In the genomic region with DNA sequence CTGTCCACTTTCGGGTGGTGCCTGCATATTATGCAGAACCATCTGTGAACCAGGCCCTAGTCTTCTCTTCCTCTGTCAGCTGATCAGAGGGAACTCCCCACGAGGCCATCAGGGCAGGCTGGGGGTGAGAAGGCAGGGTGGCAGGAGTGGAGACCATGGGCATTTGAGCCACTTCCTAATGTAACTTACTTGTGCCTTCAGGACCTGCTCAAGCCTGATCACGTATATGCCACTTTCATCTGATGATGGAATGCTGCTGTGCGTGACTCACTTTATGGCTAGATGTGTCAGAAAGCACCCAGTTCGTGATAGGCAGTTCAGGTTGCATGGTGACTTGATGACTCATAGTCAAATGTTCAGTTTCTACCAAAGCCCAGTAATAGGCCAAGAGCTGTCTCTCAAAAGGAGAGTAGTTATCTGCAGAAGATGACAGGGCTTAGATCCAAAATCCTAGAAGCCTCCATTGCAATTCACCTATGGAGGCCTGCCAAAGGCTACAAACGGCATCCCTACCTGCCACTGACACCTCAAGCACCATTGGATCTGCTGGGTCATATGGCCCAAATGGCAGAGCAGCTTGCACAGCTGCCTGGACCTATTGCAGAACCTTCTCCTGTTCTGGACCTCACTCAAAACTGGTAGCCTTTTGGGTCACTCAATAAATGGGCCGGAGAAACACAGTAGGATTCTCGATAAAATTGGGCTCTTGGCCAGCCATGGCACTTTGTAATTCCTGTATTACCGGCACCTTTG, we compare ENCODE assay signal across 8 cellular contexts.
DNase-seq lines count a peak whose midpoint lies in the region; ATAC-seq, FAIRE-seq and TF ChIP-seq lines count a peak whose summit lies in the region.
"Not testable (repeated sequence)": the region's sequence is repeated elsewhere in the genome, so short reads cannot be mapped to it uniquely, and the experiment has no call there.

No MANE protein-coding gene starts in this region.

- H3K27ac ChIP-seq in foreskin keratinocyte (peak overlapping the region; percentile 58), small intestine (ENCODE audit: low read depth in 1 of 2, low read length in 1 of 2) (peak overlapping the region; percentile 37 to 49)

- TF ChIP-seq CTCF in foreskin keratinocyte (conservative IDR thresholded peaks at IDR 0.05): not testable (repeated sequence)

- H3K4me3 ChIP-seq in small intestine (ENCODE audit: low read depth in 1 of 2, low read length in 2 of 2): not testable (repeated sequence)

- peak; percentile 80 for ATAC-seq in foreskin keratinocyte

- 31 to 72% (median 34%) methylated on average over 9 of the region's 9 CpGs for WGBS in small intestine, 3 donors

- H3K4me1 ChIP-seq in foreskin keratinocyte: peaks cover 12% of the 10 kb centered on the region
- H3K4me1 ChIP-seq in small intestine (ENCODE audit: control insufficient read depth in 2 of 2, insufficient read depth in 1 of 2, low read depth in 1 of 2, low read length in 1 of 2): not testable (repeated sequence)

- not testable (repeated sequence) for H3K27me3 ChIP-seq in foreskin keratinocyte; small intestine (ENCODE audit: control insufficient read depth in 2 of 2, insufficient read depth in 2 of 2, low read length in 2 of 2)

- not testable (repeated sequence) for H3K9me3 ChIP-seq in small intestine (ENCODE audit: control insufficient read depth, low read depth)

- FAIRE-seq in small intestine (lab: Jason Lieb, UNC): not testable (repeated sequence)

- DNase-seq in ELR (ENCODE audit: low read depth) (peak; percentile 88), LHCN-M2 (ENCODE audit: low read depth) (peak; percentile 96), SIG-M5 treated with dmso at 0.1 percent for 504 hours (lab: John Stamatoyannopoulos, UW; ENCODE audit: unreplicated experiment) (peak; percentile 44), astrocyte of the hippocampus (ENCODE audit: low read depth, low spot score) (peak; percentile 86), foreskin keratinocyte (peak; percentile 90 to 98), small intestine (peak; percentile 91), stromal cell of bone marrow (ENCODE audit: low read depth) (peak; percentile 84)
- DNase-seq in activated CD8-positive, alpha-beta memory T cell treated with anti-CD3 and anti-CD28 coated beads, Interleukin-2, amount 50 U/mL, for 24 hours (ENCODE audit: extremely low read depth): peak; percentile 20

- not testable (repeated sequence) for H3K36me3 ChIP-seq in small intestine (ENCODE audit: control insufficient read depth in 2 of 2, insufficient read depth in 2 of 2, low read length in 2 of 2)

Comparison
In these comparisons a context has a peak if more than half of its experiments do, and no peak if none do; other contexts are left out.
1. DNase-seq: peak in every context shown above with its lines; median percentile 96 in LHCN-M2; 94 in foreskin keratinocyte; 91 in small intestine; 88 in ELR; 86 in astrocyte of the hippocampus; 84 in stromal cell of bone marrow; 44 in SIG-M5 treated with dmso at 0.1 percent for 504 hours; 20 in activated CD8-positive, alpha-beta memory T cell treated with anti-CD3 and anti-CD28 coated beads, Interleukin-2, amount 50 U/mL, for 24 hours.